In genomic region chr10:127013251-127013656, GRCh38 we compare ENCODE assay signal across 16 cellular contexts.
DNase-seq lines count a peak whose midpoint lies in the region; ATAC-seq, FAIRE-seq and TF ChIP-seq lines count a peak whose summit lies in the region.
"Had no signal": no experiment of that assay in that cellular context is flagged by ENCODE, and none has a peak within 500 bp of the region (broad histone marks: within the 10 kb centered on the region; RNA-seq: fewer than 3 reads in every experiment).

No MANE protein-coding gene starts in this region.

- no peaks in the 10 kb centered on the region for H3K79me2 ChIP-seq in neural progenitor cell (ENCODE audit: low read depth)

- peak; percentile 9 for FAIRE-seq in islet of Langerhans (lab: Jason Lieb, UNC)
- FAIRE-seq: G401.6, GM12892, urothelium cell line had no signal

- peak; percentile 26 for DNase-seq in LNCaP clone FGC (ENCODE audit: low read depth)
- peak; percentile 17 for DNase-seq in neural progenitor cell (ENCODE audit: low spot score)
- no peak for DNase-seq in H4 (ENCODE audit: low spot score)
- DNase-seq in NCI-H2196 (lab: John Stamatoyannopoulos, UW; ENCODE audit: unreplicated experiment), result no peak
- no peak for DNase-seq in stimulated activated naive CD8-positive, alpha-beta T cell treated with anti-CD3 and anti-CD28 coated beads, Interleukin-15, amount 100 ng/mL, for 72 hours
- DNase-seq: activated effector memory CD4-positive, alpha-beta T cell treated with Interleukin-2 at 50 U/mL for 16 hours; Caco-2; HCEC 1CT; NCI-H774 had no signal

- H4K20me1 ChIP-seq in neural progenitor cell (ENCODE audit: low read depth), result peaks cover 23% of the 10 kb centered on the region

- no peak overlapping the region for H3K9ac ChIP-seq in neural progenitor cell

- H3K9me3 ChIP-seq in neural progenitor cell (ENCODE audit: low read depth), result no peaks in the 10 kb centered on the region
- H3K9me3 ChIP-seq: Caco-2 had no signal

- peak overlapping the region in 3 of 5 experiments; percentile 51 to 79 (median 75) for H3K27ac Mint-ChIP-seq in brain
- H3K27ac Mint-ChIP-seq in neural progenitor cell, result no peak overlapping the region
- no peak overlapping the region for H3K27ac Mint-ChIP-seq in stimulated activated naive CD8-positive, alpha-beta T cell treated with anti-CD3 and anti-CD28 coated beads, Interleukin-15, amount 100 ng/mL, for 72 hours
- H3K27ac Mint-ChIP-seq: stimulated activated memory B cell treated with anti-CD40 and anti-IgM and Interleukin-4, amounts not matched to agents 10 μg/mL and 1 μg/mL and 100 μg/mL, for 72 hours had no signal

- peaks cover 9% of the 10 kb centered on the region for H3F3A ChIP-seq in neural progenitor cell (ENCODE audit: low read depth)

- peaks cover 12% of the 10 kb centered on the region for H3K4me1 ChIP-seq in neural progenitor cell
- H3K4me1 ChIP-seq: Caco-2 had no signal

- H3K27me3 Mint-ChIP-seq in brain (no peaks in the 10 kb centered on the region), neural progenitor cell (ENCODE audit: insufficient read depth, low read depth) (no peaks in the 10 kb centered on the region)
- peaks cover 14% of the 10 kb centered on the region for H3K27me3 Mint-ChIP-seq in stimulated activated naive CD8-positive, alpha-beta T cell treated with anti-CD3 and anti-CD28 coated beads, Interleukin-15, amount 100 ng/mL, for 72 hours
- H3K27me3 Mint-ChIP-seq: stimulated activated memory B cell treated with anti-CD40 and anti-IgM and Interleukin-4, amounts not matched to agents 10 μg/mL and 1 μg/mL and 100 μg/mL, for 72 hours had no signal

- H3K4me3 ChIP-seq in LNCaP clone FGC (ENCODE audit: low read depth, low read length) (no peak overlapping the region), neural progenitor cell (no peak overlapping the region)

- no peaks in the 10 kb centered on the region for H3K27me3 ChIP-seq in neural progenitor cell

- H3K36me3 Mint-ChIP-seq in brain, result no peaks in the 10 kb centered on the region
- H3K36me3 Mint-ChIP-seq in neural progenitor cell, result peaks cover 4% of the 10 kb centered on the region
- H3K36me3 Mint-ChIP-seq: stimulated activated memory B cell treated with anti-CD40 and anti-IgM and Interleukin-4, amounts not matched to agents 10 μg/mL and 1 μg/mL and 100 μg/mL, for 72 hours had no signal

- H2AFZ ChIP-seq in neural progenitor cell (replicated peaks), result no peak overlapping the region

- H3K4me1 Mint-ChIP-seq in brain (peaks cover 37% of the 10 kb centered on the region), neural progenitor cell (peaks cover 11% of the 10 kb centered on the region)
- H3K4me1 Mint-ChIP-seq in stimulated activated naive CD8-positive, alpha-beta T cell treated with anti-CD3 and anti-CD28 coated beads, Interleukin-15, amount 100 ng/mL, for 72 hours, result no peaks in the 10 kb centered on the region
- H3K4me1 Mint-ChIP-seq: stimulated activated memory B cell treated with anti-CD40 and anti-IgM and Interleukin-4, amounts not matched to agents 10 μg/mL and 1 μg/mL and 100 μg/mL, for 72 hours had no signal

- H3K9me3 Mint-ChIP-seq in brain (peaks cover 0 to 3% (median 0%) of the 10 kb centered on the region in 5 experiments), neural progenitor cell (no peaks in the 10 kb centered on the region)
- no peaks in the 10 kb centered on the region for H3K9me3 Mint-ChIP-seq in stimulated activated naive CD8-positive, alpha-beta T cell treated with anti-CD3 and anti-CD28 coated beads, Interleukin-15, amount 100 ng/mL, for 72 hours

- H3K36me3 ChIP-seq in neural progenitor cell, result no peaks in the 10 kb centered on the region

- TF ChIP-seq CTCF in LNCaP clone FGC (IDR thresholded peaks at IDR 0.05; ENCODE audit: control insufficient read depth, extremely low read depth, insufficient read depth) (no peak), brain (conservative IDR thresholded peaks at IDR 0.05) (no peak), neural progenitor cell (IDR thresholded peaks at IDR 0.05) (no peak)

- H3K27ac ChIP-seq in neural progenitor cell, result no peak overlapping the region

- no peak overlapping the region for H3K4me2 ChIP-seq in neural progenitor cell

- ATAC-seq in HG02884 (IDR thresholded peaks at IDR 0.05; ENCODE audit: unreplicated experiment), result no peak
- ATAC-seq in stimulated activated naive CD8-positive, alpha-beta T cell treated with anti-CD3 and anti-CD28 coated beads, Interleukin-15, amount 100 ng/mL, for 72 hours, result no peak
- ATAC-seq: stimulated activated memory B cell treated with anti-CD40 and anti-IgM and Interleukin-4, amounts not matched to agents 10 μg/mL and 1 μg/mL and 100 μg/mL, for 72 hours had no signal

- H3K4me3 Mint-ChIP-seq in brain (no peak overlapping the region), neural progenitor cell (no peak overlapping the region)
- H3K4me3 Mint-ChIP-seq in stimulated activated naive CD8-positive, alpha-beta T cell treated with anti-CD3 and anti-CD28 coated beads, Interleukin-15, amount 100 ng/mL, for 72 hours, result no peak overlapping the region
- H3K4me3 Mint-ChIP-seq: stimulated activated memory B cell treated with anti-CD40 and anti-IgM and Interleukin-4, amounts not matched to agents 10 μg/mL and 1 μg/mL and 100 μg/mL, for 72 hours had no signal

Comparison
In these comparisons a context has a peak if more than half of its experiments do, and no peak if none do; other contexts are left out.
1. DNase-seq: peak in LNCaP clone FGC (single experiment) and neural progenitor cell (single experiment); none in H4 (single experiment), NCI-H2196 (single experiment) and stimulated activated naive CD8-positive, alpha-beta T cell treated with anti-CD3 and anti-CD28 coated beads, Interleukin-15, amount 100 ng/mL, for 72 hours (0 of 2).
2. H3K27ac Mint-ChIP-seq: peak in brain (3 of 5); none in neural progenitor cell (single experiment) and stimulated activated naive CD8-positive, alpha-beta T cell treated with anti-CD3 and anti-CD28 coated beads, Interleukin-15, amount 100 ng/mL, for 72 hours (0 of 2).